ENCODE assay signal across 8 cellular contexts in the genomic region with DNA sequence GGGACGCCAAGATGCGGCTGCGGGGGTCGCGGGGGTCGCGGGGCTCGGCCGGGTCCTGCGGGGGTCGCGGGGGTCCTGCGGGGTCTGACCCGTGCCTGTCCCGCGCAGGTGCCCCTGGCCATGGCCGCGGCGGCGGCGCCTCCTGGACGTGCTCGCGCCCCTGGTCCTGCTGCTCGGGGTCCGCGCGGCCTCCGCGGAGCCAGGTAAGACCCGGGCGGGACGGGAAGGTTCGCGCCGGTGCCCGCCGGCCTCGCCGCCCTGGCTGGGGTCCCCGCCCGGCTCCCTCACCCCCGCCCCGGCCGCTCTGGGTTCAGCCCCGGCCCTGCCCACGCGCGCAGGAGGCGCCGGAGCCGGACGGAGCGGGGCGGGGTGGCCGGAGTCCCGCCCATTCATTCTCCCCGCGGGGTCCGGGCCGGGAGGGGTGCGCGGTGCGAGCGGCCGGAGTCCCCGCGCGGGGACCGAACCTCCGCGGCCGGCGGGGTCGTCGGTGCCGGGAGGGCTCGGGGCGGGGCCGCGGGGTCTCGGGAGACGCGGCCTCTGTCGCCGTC. TPM values are rescaled to one million over a fixed set of nuclear protein-coding genes. Genes with fewer than 3 reads are reported as not detected.
DNase-seq lines count a peak whose midpoint lies in the region; ATAC-seq and TF ChIP-seq lines count a peak whose summit lies in the region.

No MANE protein-coding gene starts in this region.

- peaks cover 65% of the 10 kb centered on the region for H3K27me3 Mint-ChIP-seq in activated B cell treated with CpG ODN at 0.5 μM for 24 hours

- TF ChIP-seq CTCF in activated B cell treated with CpG ODN at 0.5 μM for 24 hours (IDR thresholded peaks at IDR 0.05): no peak
- no peak for TF ChIP-seq CTCF in MM.1S (IDR thresholded peaks at IDR 0.05; ENCODE audit: low read length)

- H4K20me1 ChIP-seq in MM.1S (ENCODE audit: insufficient read depth, low read length): no peaks in the 10 kb centered on the region

- no peaks in the 10 kb centered on the region for H3K9me2 ChIP-seq in MM.1S (replicated peaks; ENCODE audit: insufficient read depth, low read length)

- H3K27ac Mint-ChIP-seq in activated B cell treated with CpG ODN at 0.5 μM for 24 hours: no peak overlapping the region

- TF ChIP-seq POLR2A in GM18505 (IDR thresholded peaks at IDR 0.05; ENCODE audit: borderline replicate concordance, extremely low read depth, insufficient read depth, insufficient read length): no peak

- no peaks in the 10 kb centered on the region; the same call in 1 of the 2 replicates for H3K36me3 ChIP-seq in H7 (replicated peaks; ENCODE audit: control insufficient read depth, insufficient read depth, low read length)
- no peaks in the 10 kb centered on the region for H3K36me3 ChIP-seq in MM.1S (replicated peaks; ENCODE audit: insufficient read depth, low read length)

- CTCF ChIA-PET in activated B cell treated with CpG ODN at 0.5 μM for 24 hours (lab: Charles Lee): no interaction called here

- no peak overlapping the region for H3K9ac ChIP-seq in MM.1S (ENCODE audit: low read length)

- H3K79me2 ChIP-seq in MM.1S (ENCODE audit: low read length): no peaks in the 10 kb centered on the region

- no peak overlapping the region for H3K4me3 Mint-ChIP-seq in activated B cell treated with CpG ODN at 0.5 μM for 24 hours

- H3K9me3 ChIP-seq in right cardiac atrium (ENCODE audit: control insufficient read depth, low read length) (no peaks in the 10 kb centered on the region), MM.1S (replicated peaks; ENCODE audit: insufficient read depth, low read length) (no peaks in the 10 kb centered on the region; the same call in 1 of the 2 replicates)

- peak overlapping the region; percentile 31 for H3K27ac ChIP-seq in right cardiac atrium (ENCODE audit: low read length)
- H3K27ac ChIP-seq in skin epidermis: peak overlapping the region; percentile 42 to 91 (median 80)
- H3K27ac ChIP-seq in MM.1S (ENCODE audit: low read length): no peak overlapping the region

- H2AFZ ChIP-seq in MM.1S (ENCODE audit: low read length): no peak overlapping the region

- H3F3A ChIP-seq in MM.1S (ENCODE audit: insufficient read depth, low read length): no peaks in the 10 kb centered on the region

- peak overlapping the region; percentile 67 for H3K4me3 ChIP-seq in H7 (ENCODE audit: insufficient read depth, low read depth, low read length)
- H3K4me3 ChIP-seq in right cardiac atrium (ENCODE audit: low read length): peak overlapping the region; percentile 80
- H3K4me3 ChIP-seq in skin epidermis: peak overlapping the region; percentile 37 to 70 (median 53)
- no peak overlapping the region for H3K4me3 ChIP-seq in MM.1S (ENCODE audit: low read length)

- H3K36me3 Mint-ChIP-seq in activated B cell treated with CpG ODN at 0.5 μM for 24 hours (ENCODE audit: low read depth): peaks cover 3% of the 10 kb centered on the region

- DNase-seq in H7 (peak; percentile 90), activated B cell treated with CpG ODN at 0.5 μM for 24 hours (peak; percentile 21), right cardiac atrium (peak; percentile 75 to 91 (median 88)), MM.1S (no peak)

- ATAC-seq in activated B cell treated with CpG ODN at 0.5 μM for 24 hours (ENCODE audit: low read depth): no peak
- ATAC-seq in right cardiac atrium: peak; percentile 55 to 66
- no peak for ATAC-seq in GM18505 (IDR thresholded peaks at IDR 0.05; ENCODE audit: unreplicated experiment)
- no peak for ATAC-seq in HG02884 (IDR thresholded peaks at IDR 0.05; ENCODE audit: unreplicated experiment)
- no peak for ATAC-seq in HG02798 (IDR thresholded peaks at IDR 0.05; ENCODE audit: poor library complexity, unreplicated experiment)

- H3K9me3 Mint-ChIP-seq in activated B cell treated with CpG ODN at 0.5 μM for 24 hours: peaks cover 11% of the 10 kb centered on the region

- intact Hi-C loops in activated B cell treated with CpG ODN at 0.5 μM for 24 hours (cut with micrococcal nuclease): no loop called here
- intact Hi-C loops in right cardiac atrium (cut with DNase I): no loop called here

- H3K27me3 ChIP-seq in H7 (ENCODE audit: control insufficient read depth, insufficient read depth, low read length) (peaks cover 1% of the 10 kb centered on the region), right cardiac atrium (ENCODE audit: control insufficient read depth, insufficient read depth) (no peaks in the 10 kb centered on the region), MM.1S (replicated peaks; ENCODE audit: insufficient read depth, low read length) (peaks cover 90% of the 10 kb centered on the region)

- H3K4me2 ChIP-seq in MM.1S (ENCODE audit: low read depth, low read length): no peak overlapping the region

- peaks cover 14% of the 10 kb centered on the region for H3K4me1 Mint-ChIP-seq in activated B cell treated with CpG ODN at 0.5 μM for 24 hours

- WGBS in right cardiac atrium: 1% methylated on average over 81 of the region's 86 CpGs

- H3K4me1 ChIP-seq in right cardiac atrium (ENCODE audit: control insufficient read depth, insufficient read depth, low read length): peaks cover 3% of the 10 kb centered on the region
- no peaks in the 10 kb centered on the region for H3K4me1 ChIP-seq in MM.1S (ENCODE audit: low read length)

- POLR2A ChIA-PET in activated B cell treated with CpG ODN at 0.5 μM for 24 hours (lab: Charles Lee): no interaction called here

RNA-seq across cellular contexts. Expression of a gene that starts 0.4 kb away (rescaled TPM):
- 327 and 328 TPM in 2 replicates for total RNA-seq in H7 (2014; rRNA removed; shearing (Covaris generic))
- total RNA-seq in activated B cell treated with CpG ODN at 0.5 μM for 24 hours: 1.2 and 1.6 TPM in 2 replicates
- 100 to 1,000 TPM in 1 of 4 donors, 10 to 100 TPM in 3; 63.5 to 134 (median 84.6) TPM for total RNA-seq in right cardiac atrium
- 52.3 TPM for polyA plus RNA-seq in right cardiac atrium

Comparison
In these comparisons a context has a peak if more than half of its experiments do, and no peak if none do; other contexts are left out.
1. ATAC-seq: peak in right cardiac atrium (2 of 2); none in activated B cell treated with CpG ODN at 0.5 μM for 24 hours (single experiment), GM18505 (single experiment), HG02884 (single experiment) and HG02798 (single experiment).
2. RNA of a gene that starts 0.4 kb away (total RNA-seq): 327 to 328 TPM in H7 and 63.5 to 134 TPM in right cardiac atrium; 1.2 to 1.6 TPM in activated B cell treated with CpG ODN at 0.5 μM for 24 hours; every median in the first group is over 10 times any median in the second.